In the genomic region with DNA sequence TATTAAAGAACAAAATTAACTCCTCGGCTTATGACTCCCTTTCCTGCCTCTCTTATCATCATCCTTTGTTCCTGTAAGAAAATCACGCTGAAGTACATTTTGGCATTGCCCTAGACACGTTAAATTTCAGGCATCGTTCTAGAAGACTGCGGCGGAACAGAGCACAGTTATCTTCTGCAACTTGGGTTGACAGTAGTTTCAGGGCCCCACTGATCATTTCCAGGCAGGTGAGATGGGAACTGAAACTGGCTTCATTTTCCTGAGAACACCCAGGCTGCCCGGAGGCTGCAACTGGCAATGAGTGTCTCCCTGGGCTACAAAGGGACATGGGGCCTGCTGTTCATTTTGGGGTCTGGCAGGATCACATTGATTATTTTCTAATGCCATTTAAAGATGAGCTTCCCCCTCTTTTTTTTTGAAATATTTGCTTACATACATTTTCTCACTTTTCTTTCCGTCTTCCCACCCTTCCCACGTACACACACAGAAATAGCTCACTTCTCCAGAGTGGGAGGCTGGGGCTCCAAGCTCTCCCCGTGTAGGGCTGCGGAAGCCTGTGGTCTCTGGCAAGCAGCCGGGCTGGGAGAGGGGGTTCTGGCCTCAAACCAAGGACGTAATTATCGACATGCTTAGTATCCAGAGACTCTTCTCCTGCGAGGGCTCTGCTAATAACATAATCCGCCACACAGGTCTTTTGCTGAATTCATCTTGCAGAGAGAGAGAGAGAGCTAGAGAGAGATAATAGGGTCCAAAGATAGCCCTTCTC, we compare ENCODE assay signal across 17 cellular contexts.
DNase-seq lines count a peak whose midpoint lies in the region; ATAC-seq and TF ChIP-seq lines count a peak whose summit lies in the region.
"Had no signal": no experiment of that assay in that cellular context is flagged by ENCODE, and none has a peak within 500 bp of the region (broad histone marks: within the 10 kb centered on the region; RNA-seq: fewer than 3 reads in every experiment).

No MANE protein-coding gene starts in this region.

- H3K4me1 ChIP-seq in KMS-11 (ENCODE audit: low read depth, poor library complexity, severe bottlenecking) = peaks cover 16% of the 10 kb centered on the region
- H3K4me1 ChIP-seq in OCI-LY7 (ENCODE audit: insufficient read depth, low read length, poor library complexity, severe bottlenecking) = peaks cover 19% of the 10 kb centered on the region
- H3K4me1 ChIP-seq: SJSA1 had no signal

- CTCF ChIA-PET in OCI-LY7 (lab: Charles Lee; ENCODE audit: unreplicated experiment) = no interaction called here

- DNase-seq in GM06990 (ENCODE audit: extremely low read depth, insufficient read length) (no peak), OCI-LY7 (ENCODE audit: low spot score) (peak; percentile 13), germinal center (ENCODE audit: low spot score) (peak; percentile 16), lower leg skin (ENCODE audit: low spot score in 2 of 2) (no peak), ureter (ENCODE audit: low spot score) (no peak)
- DNase-seq: AML-193; Calu3; CD4-positive, CD25-positive, alpha-beta regulatory T cell; NCI-H1105 treated with DMSO at 0.1 percent for 48 hours; NCI-H187 had no signal

- H4K20me1 ChIP-seq in KMS-11 (ENCODE audit: insufficient read depth) (no peaks in the 10 kb centered on the region), OCI-LY7 (ENCODE audit: insufficient read depth, low read length) (no peaks in the 10 kb centered on the region)

- POLR2A ChIA-PET in OCI-LY7 (lab: Charles Lee) = interaction anchor here (0.6 to 0.7 kb wide), 2 partner anchors 8 to 397 kb away, joined by 3 read pairs; no protein-coding TSS in a partner anchor

- TF ChIP-seq CTCF in GM06990 (IDR thresholded peaks at IDR 0.05; ENCODE audit: insufficient read depth, low read length, poor library complexity, severe bottlenecking) (no peak), KMS-11 (conservative IDR thresholded peaks at IDR 0.05; ENCODE audit: low read depth, low read length) (no peak), OCI-LY7 (conservative IDR thresholded peaks at IDR 0.05; ENCODE audit: low read length) (no peak), lower leg skin (IDR thresholded peaks at IDR 0.05) (no peak)

- H3K4me2 ChIP-seq in KMS-11 = 0 out of 2 replicates have a peak overlapping the region, but pooled peaks have one; percentile 19
- peak overlapping the region; percentile 22 for H3K4me2 ChIP-seq in OCI-LY7 (ENCODE audit: low read length)

- no peaks in the 10 kb centered on the region for H3K9me2 ChIP-seq in OCI-LY7 (ENCODE audit: insufficient read depth, low read length)

- no TSS peak for BruUV-seq in OCI-LY7 (replicated peaks; lab: Mats Ljungman, UMichigan)

- TF ChIP-seq POLR2A in lower leg skin (IDR thresholded peaks at IDR 0.05) = no peak

- no peaks in the 10 kb centered on the region for H3K9me3 ChIP-seq in OCI-LY7 (ENCODE audit: low read length)
- H3K9me3 ChIP-seq: SJSA1 had no signal

- H3K27ac ChIP-seq in KMS-11 = no peak overlapping the region
- no peak overlapping the region for H3K27ac ChIP-seq in OCI-LY7 (ENCODE audit: low read depth, low read length, poor library complexity, severe bottlenecking)
- H3K27ac ChIP-seq: HL-60, RWPE1, SJSA1 had no signal

- H3K79me2 ChIP-seq in KMS-11 (ENCODE audit: insufficient read depth, low read depth) (no peaks in the 10 kb centered on the region), OCI-LY7 (ENCODE audit: insufficient read depth, low read depth, low read length) (no peaks in the 10 kb centered on the region)

- intact Hi-C loops in OCI-LY7 (cut with micrococcal nuclease; ENCODE audit: unreplicated experiment) (no loop called here), lower leg skin (cut with DNase I; ENCODE audit: low total_unique reads) (no loop called here)

- ATAC-seq in activated CD4-positive, CD25-positive, alpha-beta regulatory T cell treated with anti-CD3 and anti-CD28 coated beads, Interleukin-2, amount 50 U/mL, for 24 hours = no peak
- no peak for ATAC-seq in GM18870 (IDR thresholded peaks at IDR 0.05; ENCODE audit: unreplicated experiment)
- ATAC-seq: K562 had no signal

- H3K36me3 ChIP-seq in GM06990 (ENCODE audit: control insufficient read depth, insufficient read depth, low read length) = no peaks in the 10 kb centered on the region
- H3K36me3 ChIP-seq in KMS-11 (ENCODE audit: insufficient read depth) = no peaks in the 10 kb centered on the region
- no peaks in the 10 kb centered on the region for H3K36me3 ChIP-seq in OCI-LY7 (ENCODE audit: insufficient read depth, low read length)
- H3K36me3 ChIP-seq: SJSA1 had no signal

- H3K4me3 ChIP-seq in GM06990 (replicated peaks; ENCODE audit: low read depth, low read length) (peak overlapping the region; percentile 9; the same call in 1 of the 2 replicates), KMS-11 (IDR thresholded peaks at IDR 0.05; ENCODE audit: insufficient read depth, low read depth, low read length) (no peak overlapping the region), OCI-LY7 (ENCODE audit: low read depth, low read length, poor library complexity, severe bottlenecking) (no peak overlapping the region), lower leg skin (ENCODE audit: low read depth, poor library complexity, severe bottlenecking) (no peak overlapping the region)
- H3K4me3 ChIP-seq: K562, SJSA1 had no signal

- H2AFZ ChIP-seq in KMS-11 (ENCODE audit: low read depth) = no peak overlapping the region
- H2AFZ ChIP-seq in OCI-LY7 (ENCODE audit: low read length) = no peak overlapping the region

- 77 to 80% methylated on average over 16 of the region's 16 CpGs for WGBS in lower leg skin, 2 donors

- H3K27me3 ChIP-seq in GM06990 (replicated peaks; ENCODE audit: control insufficient read depth, insufficient read depth, low read length) = peaks cover 4% of the 10 kb centered on the region
- no peaks in the 10 kb centered on the region for H3K27me3 ChIP-seq in KMS-11 (ENCODE audit: insufficient read depth, low read depth)
- H3K27me3 ChIP-seq: SJSA1 had no signal

- H3K9ac ChIP-seq in KMS-11 = no peak overlapping the region

Comparison
In these comparisons a context has a peak if more than half of its experiments do, and no peak if none do; other contexts are left out.
1. DNase-seq: peak in OCI-LY7 (single experiment) and germinal center (single experiment); none in GM06990 (single experiment), lower leg skin (0 of 2) and ureter (single experiment).